Comparison of ENCODE assay signal across 8 cellular contexts in the genomic region with DNA sequence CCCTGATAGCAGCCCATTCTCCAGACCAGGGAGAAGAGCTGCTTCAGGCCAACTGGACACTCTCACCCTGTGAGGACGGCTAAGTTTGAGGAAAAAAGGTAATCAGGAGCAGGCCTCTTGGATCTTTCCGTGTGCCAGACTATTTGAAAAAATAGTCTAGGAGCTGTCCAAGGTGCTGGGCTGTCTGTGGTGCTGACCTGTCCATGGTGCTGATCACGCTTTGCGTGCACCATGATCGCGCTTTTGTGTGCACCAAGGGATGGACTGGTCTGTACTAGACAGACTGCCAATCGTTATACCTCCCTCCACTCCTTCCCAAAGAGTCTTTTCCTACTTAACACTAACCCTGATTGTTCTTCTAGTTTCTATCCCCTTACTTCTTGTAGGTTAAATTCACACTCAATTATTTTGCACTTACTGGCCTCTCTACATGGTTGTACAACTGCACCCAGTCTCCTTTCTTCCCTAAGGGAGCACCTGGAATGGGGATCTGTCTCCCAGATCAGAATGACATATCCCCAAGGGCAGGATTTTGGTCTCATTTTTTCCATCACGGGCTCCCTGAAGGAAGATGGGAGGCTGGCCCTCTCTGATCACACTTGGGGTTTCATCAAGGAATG.
DNase-seq lines count a peak whose midpoint lies in the region; ATAC-seq lines count a peak whose summit lies in the region.

No MANE protein-coding gene starts in this region.

- H3K4me1 ChIP-seq in HAP-1 (no peaks in the 10 kb centered on the region), NT2/D1 (ENCODE audit: insufficient read depth, insufficient read length) (peaks cover 5% of the 10 kb centered on the region)

- in situ Hi-C loops in HAP-1 (cut with MboI; ENCODE audit: low sequenced_read_pairs) = no loop called here

- DNase-seq in HAP-1 (ENCODE audit: low spot score in 2 of 2) (peak; percentile 25 to 77), NT2/D1 (ENCODE audit: low read depth, low spot score) (peak; percentile 25), non-pigmented ciliary epithelial cell (ENCODE audit: low read depth) (peak; percentile 6), cerebellar nuclear complex (lab: John Stamatoyannopoulos, UW) (no peak), NCI-H510A (lab: John Stamatoyannopoulos, UW) (no peak)
- peak; percentile 12 for DNase-seq in effector CD4-positive, alpha-beta T cell

- H3K9me3 ChIP-seq in HAP-1 (no peaks in the 10 kb centered on the region), NT2/D1 (ENCODE audit: insufficient read depth, low read length) (peaks cover 4% of the 10 kb centered on the region; the same call in 1 of the 2 replicates)

- H3K9ac ChIP-seq in NT2/D1 (ENCODE audit: insufficient read length, low read depth) = no peak overlapping the region

- H3K27me3 ChIP-seq in HAP-1 (ENCODE audit: low read depth) (peaks cover 5% of the 10 kb centered on the region; the same call in 1 of the 2 replicates), NT2/D1 (ENCODE audit: insufficient read depth, insufficient read length) (peaks cover 50% of the 10 kb centered on the region)

- no peaks in the 10 kb centered on the region for H3K36me3 ChIP-seq in HAP-1 (replicated peaks)
- H3K36me3 ChIP-seq in NT2/D1 (ENCODE audit: insufficient read depth, insufficient read length, low read length) = no peaks in the 10 kb centered on the region

- no peak overlapping the region for H3K4me3 ChIP-seq in HAP-1
- H3K4me3 ChIP-seq in NT2/D1 (ENCODE audit: insufficient read length, low read depth) = no peak overlapping the region

- ATAC-seq in HG02884 (IDR thresholded peaks at IDR 0.05; ENCODE audit: unreplicated experiment) (no peak), HG03354 (IDR thresholded peaks at IDR 0.05; ENCODE audit: poor library complexity, severe bottlenecking, unreplicated experiment) (no peak)

Comparison
In these comparisons a context has a peak if more than half of its experiments do, and no peak if none do; other contexts are left out.
1. DNase-seq: peak in HAP-1 (2 of 2), NT2/D1 (single experiment), effector CD4-positive, alpha-beta T cell (single experiment) and non-pigmented ciliary epithelial cell (single experiment); none in cerebellar nuclear complex (0 of 2) and NCI-H510A (single experiment).